20 cellular contexts compared by ENCODE assay signal in the genomic region with DNA sequence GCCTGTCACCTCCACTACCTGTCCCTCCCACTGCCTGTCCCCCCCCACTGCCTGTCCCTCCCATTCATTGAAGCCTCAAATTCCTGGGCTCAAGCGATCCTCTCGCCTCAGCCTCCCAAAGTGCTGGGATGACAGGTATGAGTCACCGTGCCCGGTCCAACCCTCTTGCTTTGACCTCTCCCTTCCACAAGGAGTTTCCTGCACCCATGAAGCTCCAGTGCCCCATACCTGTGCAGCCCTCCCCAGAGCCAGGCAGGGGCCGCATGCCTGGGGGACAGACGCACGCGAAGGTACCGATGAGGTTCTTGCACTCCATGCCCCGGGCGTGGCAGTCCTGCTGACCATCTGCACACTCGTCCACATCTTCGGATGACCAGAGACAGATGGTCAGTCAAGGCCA. TPM values are rescaled to one million over a fixed set of nuclear protein-coding genes. Genes with fewer than 3 reads are reported as not detected.
"Had no signal": no experiment of that assay in that cellular context is flagged by ENCODE, and none has a peak within 500 bp of the region (broad histone marks: within the 10 kb centered on the region; RNA-seq: fewer than 3 reads in every experiment).

No MANE protein-coding gene starts in this region.

- FAIRE-seq: RCC 7860 had no signal

- H3K9ac ChIP-seq: KMS-11 had no signal

- DNase-seq: IMR-90, Kasumi-1, NCI-H1048, NCI-H1105, NCI-H1436 treated with DMSO at 0.1 percent for 48 hours, NCI-H1694, NCI-H1930, NCI-H2081, NCI-H2107, NCI-H2227 treated with DMSO at 0.1 percent for 48 hours, NCI-H524 treated with DMSO at 0.1 percent for 48 hours, Right ventricle myocardium superior, SIG-M5, T-cell had no signal

- ATAC-seq: T-cell had no signal

- H3K27me3 ChIP-seq: SJSA1 had no signal

- H3K36me3 ChIP-seq: SJSA1 had no signal

- H3K27ac ChIP-seq: KMS-11, SJSA1, SK-N-MC had no signal

- H3K4me1 ChIP-seq: SJSA1 had no signal

- H3K9me3 ChIP-seq: SJSA1 had no signal

- H3K4me2 ChIP-seq: KMS-11 had no signal

- H3K4me3 ChIP-seq: SJSA1, SK-N-MC had no signal

RNA-seq across cellular contexts. Expression of gene CCL25, which starts 34.3 kb away (rescaled TPM):
- total RNA-seq: HT-29, IMR-90, M059J, Right ventricle myocardium superior, SJSA1 had no signal
- polyA plus RNA-seq: IMR-90 had no signal
